8 cellular contexts compared by ENCODE assay signal in the genomic region with DNA sequence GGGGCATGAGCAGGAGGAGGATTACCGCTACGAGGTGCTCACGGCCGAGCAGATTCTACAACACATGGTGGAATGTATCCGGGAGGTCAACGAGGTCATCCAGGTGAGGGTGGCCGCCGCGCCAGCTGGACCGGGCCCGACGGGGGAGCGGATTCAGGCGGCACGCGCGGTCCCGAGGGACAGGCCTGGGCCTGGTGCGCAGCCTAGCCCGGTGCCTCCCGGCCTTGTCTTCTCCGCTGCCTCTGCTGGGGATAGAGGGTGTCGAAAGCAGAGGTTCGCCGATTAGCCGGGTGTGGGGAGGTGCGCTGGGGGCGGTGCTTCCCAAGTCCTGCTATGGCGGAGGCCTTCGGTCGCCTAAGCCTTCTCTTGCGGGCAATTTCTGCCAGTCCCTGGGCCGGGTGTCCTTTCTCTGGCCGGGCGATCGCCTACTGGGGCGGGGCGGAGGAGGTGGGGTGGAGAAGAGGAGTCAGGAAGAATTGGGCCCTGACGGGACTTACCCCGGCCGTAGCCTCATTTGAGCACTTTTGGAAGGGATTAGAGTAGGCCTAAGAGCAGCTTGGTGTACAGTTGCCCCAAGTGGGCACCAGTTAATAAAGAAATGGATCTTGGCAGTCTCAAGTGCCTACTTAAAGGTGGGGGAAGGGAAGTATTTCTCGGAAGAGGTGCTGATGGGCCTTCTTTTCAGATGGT. TPM values are rescaled to one million over a fixed set of nuclear protein-coding genes. Genes with fewer than 3 reads are reported as not detected.
DNase-seq lines count a peak whose midpoint lies in the region; ATAC-seq and TF ChIP-seq lines count a peak whose summit lies in the region.

No MANE protein-coding gene starts in this region.

- H3K4me3 Mint-ChIP-seq in T-helper 1 cell treated with Interleukin-12 subunit alpha and Interleukin-12 subunit beta and Interleukin-4 antibody, amounts not matched to agents 30 μg/mL and 1 μg/mL, for 36 hours = peak overlapping the region; percentile 93

- TF ChIP-seq POLR2A in vagina (IDR thresholded peaks at IDR 0.05) = peak in 1 of 2 donors; percentile 45

- H3K9me3 Mint-ChIP-seq in T-helper 1 cell treated with Interleukin-12 subunit alpha and Interleukin-12 subunit beta and Interleukin-4 antibody, amounts not matched to agents 30 μg/mL and 1 μg/mL, for 36 hours = no peaks in the 10 kb centered on the region

- H3K36me3 ChIP-seq in GM06990 (ENCODE audit: control insufficient read depth, insufficient read depth, low read length) = peaks cover 7% of the 10 kb centered on the region
- peaks cover 8% of the 10 kb centered on the region for H3K36me3 ChIP-seq in rectal smooth muscle tissue (ENCODE audit: control insufficient read depth, insufficient read depth, low read length)
- H3K36me3 ChIP-seq in vagina = peaks cover 0 to 11% of the 10 kb centered on the region in 2 donors

- H3K27ac ChIP-seq in right cardiac atrium (ENCODE audit: low read length) = peak overlapping the region; percentile 94
- peak overlapping the region; percentile 100 for H3K27ac ChIP-seq in rectal smooth muscle tissue (ENCODE audit: low read depth, low read length)
- H3K27ac ChIP-seq in vagina = peak overlapping the region; percentile 100

- H3K9ac ChIP-seq in rectal smooth muscle tissue (ENCODE audit: low read length) = peak overlapping the region; percentile 98

- no peak for TF ChIP-seq CTCF in GM06990 (IDR thresholded peaks at IDR 0.05; ENCODE audit: insufficient read depth, low read length, poor library complexity, severe bottlenecking)
- no peak for TF ChIP-seq CTCF in HFF-Myc (IDR thresholded peaks at IDR 0.05; ENCODE audit: low read depth, low read length, missing control alignments)
- no peak for TF ChIP-seq CTCF in vagina (IDR thresholded peaks at IDR 0.05)

- H3K36me3 Mint-ChIP-seq in T-helper 1 cell treated with Interleukin-12 subunit alpha and Interleukin-12 subunit beta and Interleukin-4 antibody, amounts not matched to agents 30 μg/mL and 1 μg/mL, for 36 hours (ENCODE audit: low read depth) = peaks cover 21% of the 10 kb centered on the region

- H3K4me1 ChIP-seq in right cardiac atrium (ENCODE audit: control insufficient read depth, insufficient read depth, low read length) (peaks cover 2% of the 10 kb centered on the region), rectal smooth muscle tissue (ENCODE audit: control insufficient read depth, insufficient read depth, low read length) (peaks cover 30% of the 10 kb centered on the region), vagina (peaks cover 54% of the 10 kb centered on the region)

- under 1% methylated on average over 42 of the region's 42 CpGs for WGBS in right cardiac atrium

- H3K27me3 Mint-ChIP-seq in T-helper 1 cell treated with Interleukin-12 subunit alpha and Interleukin-12 subunit beta and Interleukin-4 antibody, amounts not matched to agents 30 μg/mL and 1 μg/mL, for 36 hours (ENCODE audit: low read depth) = no peaks in the 10 kb centered on the region

- H3K9me3 ChIP-seq in right cardiac atrium (ENCODE audit: control insufficient read depth, low read length) (no peaks in the 10 kb centered on the region), vagina (no peaks in the 10 kb centered on the region)

- DNase-seq in GM06990 (ENCODE audit: extremely low read depth, insufficient read length) (peak; percentile 86), HFF-Myc (ENCODE audit: extremely low read depth, low read depth) (no peak), NCI-H1048 (lab: John Stamatoyannopoulos, UW) (peak; percentile 14), amygdala (lab: John Stamatoyannopoulos, UW) (peak in 52 of 56 donors; percentile 12 to 62 (median 38)), right cardiac atrium (peak; percentile 84 to 91 (median 90)), vagina (ENCODE audit: extremely low spot score in 2 of 2) (peak in 1 of 2 donors; percentile 92)

- peak overlapping the region; percentile 94 for H3K27ac Mint-ChIP-seq in T-helper 1 cell treated with Interleukin-12 subunit alpha and Interleukin-12 subunit beta and Interleukin-4 antibody, amounts not matched to agents 30 μg/mL and 1 μg/mL, for 36 hours

- H3K27me3 ChIP-seq in GM06990 (replicated peaks; ENCODE audit: control insufficient read depth, insufficient read depth, low read length) (no peaks in the 10 kb centered on the region), right cardiac atrium (ENCODE audit: control insufficient read depth, insufficient read depth) (no peaks in the 10 kb centered on the region), rectal smooth muscle tissue (ENCODE audit: control insufficient read depth, insufficient read depth, low read length) (no peaks in the 10 kb centered on the region), vagina (no peaks in the 10 kb centered on the region)

- intact Hi-C loops in right cardiac atrium (cut with DNase I) (no loop called here), vagina (cut with DNase I) (no loop called here)

- H3K4me3 ChIP-seq in GM06990 (replicated peaks; ENCODE audit: low read depth, low read length) = peak overlapping the region; percentile 93
- H3K4me3 ChIP-seq in HFF-Myc (replicated peaks; ENCODE audit: low read depth, low read length) = peak overlapping the region; percentile 53
- peak overlapping the region; percentile 64 for H3K4me3 ChIP-seq in right cardiac atrium (ENCODE audit: low read length)
- peak overlapping the region; percentile 99 for H3K4me3 ChIP-seq in rectal smooth muscle tissue (ENCODE audit: low read length)
- peak overlapping the region; percentile 90 to 92 for H3K4me3 ChIP-seq in vagina

- H3K4me1 Mint-ChIP-seq in T-helper 1 cell treated with Interleukin-12 subunit alpha and Interleukin-12 subunit beta and Interleukin-4 antibody, amounts not matched to agents 30 μg/mL and 1 μg/mL, for 36 hours (ENCODE audit: low read depth) = peaks cover 34% of the 10 kb centered on the region

- ATAC-seq in right cardiac atrium = peak; percentile 62 to 65

RNA-seq across cellular contexts. Expression of a gene that starts 0.9 kb away (rescaled TPM):
- 100 to 1,000 TPM; 147 to 159 (median 153) TPM for total RNA-seq in right cardiac atrium
- 30.5 TPM for polyA plus RNA-seq in right cardiac atrium
- 54.8 TPM for total RNA-seq in vagina
